ENCODE assay signal across 14 cellular contexts in the genomic region with DNA sequence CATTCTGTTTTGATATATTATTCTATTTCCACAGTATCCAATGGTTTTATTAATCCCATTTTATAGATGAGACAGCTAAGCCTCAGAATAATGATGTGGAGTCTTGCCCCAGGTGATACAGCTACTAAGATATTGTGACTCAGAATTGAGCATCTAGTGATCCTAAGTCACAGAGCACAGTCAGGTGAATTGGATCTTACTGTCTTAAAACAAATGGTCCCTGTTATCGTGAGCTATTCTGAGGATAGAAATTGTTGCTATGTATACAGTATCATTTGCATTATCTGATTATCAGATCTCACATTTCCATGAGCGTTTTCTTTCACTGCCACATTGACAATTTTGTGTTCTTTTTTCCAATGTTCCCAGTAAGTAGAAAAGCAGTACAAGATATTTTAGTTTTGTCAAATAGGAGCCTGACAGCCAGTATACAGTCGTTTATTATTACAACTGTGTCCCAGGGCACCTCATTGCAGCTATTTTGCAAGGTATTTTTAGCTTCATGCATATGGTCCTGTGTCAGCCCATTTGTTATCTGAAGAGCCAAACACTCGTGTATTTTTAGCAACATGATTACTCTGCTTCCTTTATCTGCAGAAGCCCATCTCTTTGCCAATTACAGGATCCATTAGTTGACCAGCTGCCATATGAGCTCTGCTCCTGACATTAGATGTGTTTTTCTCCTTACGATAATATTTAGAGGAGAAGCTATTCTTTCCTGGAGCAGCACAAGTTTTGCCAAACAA. TPM values are rescaled to one million over a fixed set of nuclear protein-coding genes. Genes with fewer than 3 reads are reported as not detected.
A peak's percentile ranks its signal among the peaks of the same experiment; 100 is the strongest.
DNase-seq lines count a peak whose midpoint lies in the region; ATAC-seq and TF ChIP-seq lines count a peak whose summit lies in the region.
"Had no signal": no experiment of that assay in that cellular context is flagged by ENCODE, and none has a peak within 500 bp of the region (broad histone marks: within the 10 kb centered on the region; RNA-seq: fewer than 3 reads in every experiment).

No MANE protein-coding gene starts in this region.

- H3K27ac Mint-ChIP-seq in stimulated activated effector memory CD8-positive, alpha-beta T cell treated with anti-CD3 and anti-CD28 coated beads, Interleukin-12 subunit alpha, Interleukin-12 subunit beta, amount 100 ng/mL, for 72 hours = no peak overlapping the region
- H3K27ac Mint-ChIP-seq: activated CD4-positive, alpha-beta T cell treated with anti-CD3 and anti-CD28 coated beads, Interleukin-2, amount 10 ng/mL, durations not matched to agents 24 days and 14 days had no signal

- ATAC-seq in heart left ventricle (peak; percentile 79 to 93 (median 92)), upper lobe of right lung (no peak)
- no peak for ATAC-seq in stimulated activated effector memory CD8-positive, alpha-beta T cell treated with anti-CD3 and anti-CD28 coated beads, Interleukin-12 subunit alpha, Interleukin-12 subunit beta, amount 100 ng/mL, for 72 hours
- ATAC-seq: HCT116 had no signal

- H3K9me3 ChIP-seq in heart left ventricle (peaks cover 0 to 11% (median 0%) of the 10 kb centered on the region in 12 donors), upper lobe of right lung (no peaks in the 10 kb centered on the region), smooth muscle cell (replicated peaks; ENCODE audit: low read depth) (no peaks in the 10 kb centered on the region)

- peak overlapping the region in 3 of 12 donors; percentile 18 to 24 (median 20) for H3K4me3 ChIP-seq in heart left ventricle
- H3K4me3 ChIP-seq in upper lobe of right lung = no peak overlapping the region
- no peak overlapping the region for H3K4me3 ChIP-seq in smooth muscle cell

- no peak overlapping the region for H3K4me2 ChIP-seq in smooth muscle cell

- intact Hi-C loops in heart left ventricle (cut with DNase I) = no loop called here
- intact Hi-C loops in upper lobe of right lung (cut with DNase I) = no loop called here

- no peak for TF ChIP-seq POLR2A in heart left ventricle (IDR thresholded peaks at IDR 0.05)

- no peak overlapping the region for H3K4me3 Mint-ChIP-seq in stimulated activated effector memory CD8-positive, alpha-beta T cell treated with anti-CD3 and anti-CD28 coated beads, Interleukin-12 subunit alpha, Interleukin-12 subunit beta, amount 100 ng/mL, for 72 hours
- H3K4me3 Mint-ChIP-seq: activated CD4-positive, alpha-beta T cell treated with anti-CD3 and anti-CD28 coated beads, Interleukin-2, amount 10 ng/mL, durations not matched to agents 24 days and 14 days had no signal

- TF ChIP-seq CTCF in heart left ventricle (IDR thresholded peaks at IDR 0.05) = no peak
- no peak for TF ChIP-seq CTCF in upper lobe of right lung (IDR thresholded peaks at IDR 0.05)
- no peak for TF ChIP-seq CTCF in smooth muscle cell (IDR thresholded peaks at IDR 0.05; ENCODE audit: borderline replicate concordance, insufficient read depth, poor library complexity, severe bottlenecking)

- H3K36me3 Mint-ChIP-seq in stimulated activated effector memory CD8-positive, alpha-beta T cell treated with anti-CD3 and anti-CD28 coated beads, Interleukin-12 subunit alpha, Interleukin-12 subunit beta, amount 100 ng/mL, for 72 hours = no peaks in the 10 kb centered on the region

- H2AFZ ChIP-seq in smooth muscle cell (ENCODE audit: low read depth) = no peak overlapping the region

- no peaks in the 10 kb centered on the region for H3K79me2 ChIP-seq in smooth muscle cell (ENCODE audit: low read depth)

- H3K4me1 ChIP-seq in heart left ventricle (peaks cover 0 to 16% (median 0%) of the 10 kb centered on the region in 12 donors), upper lobe of right lung (no peaks in the 10 kb centered on the region), smooth muscle cell (ENCODE audit: low read depth) (no peaks in the 10 kb centered on the region)

- H3K4me1 Mint-ChIP-seq in stimulated activated effector memory CD8-positive, alpha-beta T cell treated with anti-CD3 and anti-CD28 coated beads, Interleukin-12 subunit alpha, Interleukin-12 subunit beta, amount 100 ng/mL, for 72 hours = no peaks in the 10 kb centered on the region
- H3K4me1 Mint-ChIP-seq: activated CD4-positive, alpha-beta T cell treated with anti-CD3 and anti-CD28 coated beads, Interleukin-2, amount 10 ng/mL, durations not matched to agents 24 days and 14 days had no signal

- H3F3A ChIP-seq in smooth muscle cell (ENCODE audit: low read depth) = no peaks in the 10 kb centered on the region

- H3K9ac ChIP-seq in smooth muscle cell (ENCODE audit: low read depth) = no peak overlapping the region

- peak overlapping the region in 11 of 12 donors; percentile 2 to 86 (median 65) for H3K27ac ChIP-seq in heart left ventricle
- H3K27ac ChIP-seq in upper lobe of right lung = no peak overlapping the region
- no peak overlapping the region for H3K27ac ChIP-seq in smooth muscle cell (ENCODE audit: low read depth)

- 14 to 18% (median 17%) methylated on average over 5 of the region's 5 CpGs for WGBS in heart left ventricle, 4 donors
- WGBS in smooth muscle cell (ENCODE audit: low lambda C conversion rate) = 61% methylated on average over 5 of the region's 5 CpGs

- peaks cover 6% of the 10 kb centered on the region for H3K9me3 Mint-ChIP-seq in stimulated activated effector memory CD8-positive, alpha-beta T cell treated with anti-CD3 and anti-CD28 coated beads, Interleukin-12 subunit alpha, Interleukin-12 subunit beta, amount 100 ng/mL, for 72 hours
- H3K9me3 Mint-ChIP-seq: activated CD4-positive, alpha-beta T cell treated with anti-CD3 and anti-CD28 coated beads, Interleukin-2, amount 10 ng/mL, durations not matched to agents 24 days and 14 days had no signal

- H4K20me1 ChIP-seq in smooth muscle cell (ENCODE audit: low read depth) = no peaks in the 10 kb centered on the region

- DNase-seq in COLO668 (lab: John Stamatoyannopoulos, UW; ENCODE audit: unreplicated experiment) (peak; percentile 42), NCI-H146 (lab: John Stamatoyannopoulos, UW) (peak; percentile 80), NCI-H526 treated with DMSO at 0.1 percent for 48 hours (lab: John Stamatoyannopoulos, UW) (peak; percentile 93), heart left ventricle (no peak), activated gamma-delta T cell treated with Interleukin-2 at 50 U/mL for 16 hours (no peak), upper lobe of right lung (no peak), smooth muscle cell (lab: John Stamatoyannopoulos, UW; ENCODE audit: unreplicated experiment) (no peak)
- no peak for DNase-seq in stimulated activated effector memory CD8-positive, alpha-beta T cell treated with anti-CD3 and anti-CD28 coated beads, Interleukin-12 subunit alpha, Interleukin-12 subunit beta, amount 100 ng/mL, for 72 hours (ENCODE audit: low spot score in 2 of 2)
- DNase-seq: activated CD4-positive, alpha-beta T cell treated with anti-CD3 and anti-CD28 coated beads, Interleukin-2, amount 10 ng/mL, durations not matched to agents 24 days and 14 days; posterior cingulate gyrus; stimulated activated CD8-positive, alpha-beta memory T cell treated with anti-CD3 and anti-CD28 coated beads, Interleukin-4, amount 100 ng/mL, for 48 hours; trophoblast cell had no signal

- no peaks in the 10 kb centered on the region for H3K27me3 ChIP-seq in heart left ventricle
- no peaks in the 10 kb centered on the region for H3K27me3 ChIP-seq in upper lobe of right lung
- H3K27me3 ChIP-seq in smooth muscle cell (ENCODE audit: low read depth) = no peaks in the 10 kb centered on the region

- H3K36me3 ChIP-seq in heart left ventricle (no peaks in the 10 kb centered on the region), upper lobe of right lung (no peaks in the 10 kb centered on the region), smooth muscle cell (ENCODE audit: low read depth) (no peaks in the 10 kb centered on the region)

RNA-seq across cellular contexts. Expression of a gene that starts 25.1 kb away (rescaled TPM):
- total RNA-seq in heart left ventricle (10 to 100 TPM in 7 of 9 donors, 1 to 10 TPM in 2; 4.7 to 25.8 (median 12.4) TPM), upper lobe of right lung (38.1 TPM), smooth muscle cell (1.4 and 1.5 TPM in 2 replicates)
- polyA plus RNA-seq in heart left ventricle (10 to 100 TPM in 1 of 2 donors, 1 to 10 TPM in 1; 1.6 to 13.6 TPM), smooth muscle cell (0.30 and 0.66 TPM in 2 replicates)
- total RNA-seq: OCI-LY7 had no signal

Comparison
In these comparisons a context has a peak if more than half of its experiments do, and no peak if none do; other contexts are left out.
1. DNase-seq: peak in COLO668 (single experiment), NCI-H146 (single experiment) and NCI-H526 treated with DMSO at 0.1 percent for 48 hours (single experiment); none in heart left ventricle (0 of 5), activated gamma-delta T cell treated with Interleukin-2 at 50 U/mL for 16 hours (single experiment), upper lobe of right lung (single experiment), smooth muscle cell (single experiment) and stimulated activated effector memory CD8-positive, alpha-beta T cell treated with anti-CD3 and anti-CD28 coated beads, Interleukin-12 subunit alpha, Interleukin-12 subunit beta, amount 100 ng/mL, for 72 hours (0 of 2).
2. ATAC-seq: peak in heart left ventricle (4 of 4); none in upper lobe of right lung (single experiment) and stimulated activated effector memory CD8-positive, alpha-beta T cell treated with anti-CD3 and anti-CD28 coated beads, Interleukin-12 subunit alpha, Interleukin-12 subunit beta, amount 100 ng/mL, for 72 hours (single experiment).
3. H3K27ac ChIP-seq: peak in heart left ventricle (11 of 12); none in upper lobe of right lung (single experiment) and smooth muscle cell (single experiment).